Comparison of ENCODE assay signal across 9 cellular contexts in the genomic region with DNA sequence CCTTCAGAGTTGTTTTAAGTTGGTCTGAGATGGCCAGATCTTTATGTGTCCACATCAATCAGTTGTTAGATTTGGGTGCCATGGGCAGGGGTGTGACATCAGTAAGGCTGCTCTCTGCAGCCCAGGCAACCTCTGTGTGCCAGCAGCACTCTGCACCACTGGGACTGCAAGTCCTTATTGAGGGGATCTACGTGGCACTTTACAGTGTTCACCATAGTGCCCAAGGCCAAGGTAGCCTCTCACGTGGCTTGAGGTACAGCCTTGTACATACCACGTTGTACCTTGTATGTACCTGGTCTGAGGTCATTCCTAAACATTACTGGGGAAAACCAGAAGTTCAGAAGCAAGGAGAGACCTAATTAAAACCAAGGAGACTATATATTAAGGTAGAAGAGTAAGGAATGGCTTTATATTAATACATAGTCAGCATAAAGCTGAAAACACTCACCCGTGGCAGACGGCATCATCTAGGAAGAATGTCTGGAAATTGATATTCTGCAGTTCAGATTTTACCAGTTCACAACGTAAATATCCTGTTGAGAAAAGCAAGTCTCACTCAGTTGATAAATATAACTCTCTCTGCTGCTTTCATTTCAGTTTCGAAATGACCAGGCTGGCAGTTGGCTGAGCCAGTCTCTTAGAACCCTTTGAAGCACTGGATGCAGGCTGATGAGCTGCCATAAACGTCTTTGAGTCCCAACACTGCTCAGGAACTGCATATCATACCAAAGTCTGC.
DNase-seq lines count a peak whose midpoint lies in the region; ATAC-seq and TF ChIP-seq lines count a peak whose summit lies in the region.
"Had no signal": no experiment of that assay in that cellular context is flagged by ENCODE, and none has a peak within 500 bp of the region (broad histone marks: within the 10 kb centered on the region; RNA-seq: fewer than 3 reads in every experiment).

No MANE protein-coding gene starts in this region.

- H3K27me3 ChIP-seq in Karpas-422 (ENCODE audit: low read length): no peaks in the 10 kb centered on the region

- DNase-seq in foreskin fibroblast: peak; percentile 14 to 48
- no peak for DNase-seq in erythroblast (lab: John Stamatoyannopoulos, UW)
- DNase-seq in foreskin melanocyte: no peak
- no peak for DNase-seq in Karpas-422
- DNase-seq in activated naive CD4-positive, alpha-beta T cell (lab: John Stamatoyannopoulos, UW): no peak
- DNase-seq: naive thymus-derived CD8-positive, alpha-beta T cell had no signal

- no peaks in the 10 kb centered on the region for H4K20me1 ChIP-seq in Karpas-422 (ENCODE audit: insufficient read depth, low read depth, low read length)

- no peaks in the 10 kb centered on the region for H3K36me3 ChIP-seq in Karpas-422 (ENCODE audit: insufficient read depth, low read length)

- H3K9ac ChIP-seq in Karpas-422 (ENCODE audit: low read length): no peak overlapping the region

- peaks cover 19% of the 10 kb centered on the region for H3K4me1 ChIP-seq in Karpas-422 (ENCODE audit: low read length)

- no peaks in the 10 kb centered on the region for H3K9me2 ChIP-seq in Karpas-422 (replicated peaks; ENCODE audit: insufficient read depth, low read length)

- no peak overlapping the region for H2AFZ ChIP-seq in Karpas-422 (ENCODE audit: low read length)

- no peaks in the 10 kb centered on the region for H3K9me3 ChIP-seq in Karpas-422 (ENCODE audit: low read length)

- H3K79me2 ChIP-seq in Karpas-422 (ENCODE audit: low read length): no peaks in the 10 kb centered on the region

- no peak overlapping the region for H3K27ac ChIP-seq in Karpas-422 (ENCODE audit: low read length)

- H3K4me3 ChIP-seq in foreskin fibroblast (ENCODE audit: low read depth in 1 of 2, low read length in 2 of 2) (no peak overlapping the region), Karpas-422 (ENCODE audit: low read length) (no peak overlapping the region)

- no peak for TF ChIP-seq POLR2A in erythroblast (IDR thresholded peaks at IDR 0.05; ENCODE audit: low read length)

- H3K4me2 ChIP-seq in Karpas-422 (ENCODE audit: low read depth, low read length, poor library complexity, severe bottlenecking): no peak overlapping the region

- TF ChIP-seq CTCF in foreskin fibroblast (IDR thresholded peaks at IDR 0.05; ENCODE audit: low read depth, low read length): no peak

- peak; percentile 93 for ATAC-seq in GM18858 (IDR thresholded peaks at IDR 0.05; ENCODE audit: unreplicated experiment)
- peak; percentile 84 for ATAC-seq in GM21528 (IDR thresholded peaks at IDR 0.05; ENCODE audit: low FRiP score, unreplicated experiment)
- ATAC-seq in HG03442 (IDR thresholded peaks at IDR 0.05; ENCODE audit: unreplicated experiment): peak; percentile 86
- ATAC-seq: naive thymus-derived CD8-positive, alpha-beta T cell had no signal

Comparison
In these comparisons a context has a peak if more than half of its experiments do, and no peak if none do; other contexts are left out.
1. DNase-seq: peak in foreskin fibroblast (2 of 2); none in erythroblast (0 of 2), foreskin melanocyte (single experiment), Karpas-422 (single experiment) and activated naive CD4-positive, alpha-beta T cell (0 of 4).
2. Peak in every context shown above with its lines, with median percentiles within 50 percentile points of each other: ATAC-seq.